19 cellular contexts compared by ENCODE assay signal in genomic region chr13:60351816-60352215, GRCh38. TPM values are rescaled to one million over a fixed set of nuclear protein-coding genes. Genes with fewer than 3 reads are reported as not detected.
DNase-seq lines count a peak whose midpoint lies in the region; ATAC-seq and TF ChIP-seq lines count a peak whose summit lies in the region.
"Had no signal": no experiment of that assay in that cellular context is flagged by ENCODE, and none has a peak within 500 bp of the region (broad histone marks: within the 10 kb centered on the region; RNA-seq: fewer than 3 reads in every experiment).

No MANE protein-coding gene starts in this region.

- H3K4me3 Mint-ChIP-seq in HFFc6 = no peak overlapping the region
- H3K4me3 Mint-ChIP-seq in chondrocyte (ENCODE audit: unreplicated experiment) = no peak overlapping the region
- no peak overlapping the region for H3K4me3 Mint-ChIP-seq in mesothelial cell of epicardium
- H3K4me3 Mint-ChIP-seq: B cell, CD14-positive monocyte, GM23338 had no signal

- H3K27me3 Mint-ChIP-seq in HFFc6 (ENCODE audit: insufficient read depth) (peaks cover 14% of the 10 kb centered on the region), chondrocyte (ENCODE audit: low read depth) (peaks cover 9% of the 10 kb centered on the region), mesothelial cell of epicardium (ENCODE audit: low read depth) (no peaks in the 10 kb centered on the region)

- H3K36me3 Mint-ChIP-seq in HFFc6 (ENCODE audit: low read depth) = no peaks in the 10 kb centered on the region
- no peaks in the 10 kb centered on the region for H3K36me3 Mint-ChIP-seq in chondrocyte (ENCODE audit: low read depth)
- H3K36me3 Mint-ChIP-seq in mesothelial cell of epicardium = peaks cover 2% of the 10 kb centered on the region
- H3K36me3 Mint-ChIP-seq: CD14-positive monocyte had no signal

- no peak overlapping the region for H3K27ac ChIP-seq in RWPE1

- no peak for ATAC-seq in GM21515 (IDR thresholded peaks at IDR 0.05; ENCODE audit: unreplicated experiment)
- ATAC-seq: GM23338 had no signal

- H3K27ac Mint-ChIP-seq in HFFc6 (peak overlapping the region; percentile 10; the same call in 1 of the 2 replicates), chondrocyte (ENCODE audit: unreplicated experiment) (peak overlapping the region; percentile 14), mesothelial cell of epicardium (peak overlapping the region; percentile 17)
- H3K27ac Mint-ChIP-seq: B cell, CD14-positive monocyte, GM23338 had no signal

- DNase-seq in AG20443 (ENCODE audit: low spot score) (peak; percentile 14), HFFc6 (peak; percentile 25), chondrocyte (ENCODE audit: low spot score) (no peak), mesothelial cell of epicardium (ENCODE audit: low spot score in 2 of 2, unreplicated experiment in 2 of 2) (no peak), NCI-H69 (lab: John Stamatoyannopoulos, UW) (no peak), RWPE1 (ENCODE audit: low spot score) (no peak)
- no peak for DNase-seq in activated naive CD4-positive, alpha-beta T cell (lab: John Stamatoyannopoulos, UW)
- DNase-seq: DMS53, GF-D8, Kasumi-1, NCI-H1417, NCI-H1694 treated with DMSO at 0.1 percent for 48 hours, NCI-H2081 treated with DMSO at 0.1 percent for 48 hours, NCI-H526, SHP77 had no signal

- POLR2A ChIA-PET in RWPE1 (lab: Yijun Ruan, JAX; ENCODE audit: low non-redundant PET) = no interaction called here

- TF ChIP-seq CTCF in HFFc6 (IDR thresholded peaks at IDR 0.05) (no peak), chondrocyte (IDR thresholded peaks at IDR 0.05) (peak; percentile 6), mesothelial cell of epicardium (IDR thresholded peaks at IDR 0.05; ENCODE audit: unreplicated experiment) (no peak), RWPE1 (conservative IDR thresholded peaks at IDR 0.05; ENCODE audit: low read depth) (no peak)

- H3K9me3 Mint-ChIP-seq in HFFc6 (no peaks in the 10 kb centered on the region), chondrocyte (ENCODE audit: low read depth) (peaks cover 6% of the 10 kb centered on the region), mesothelial cell of epicardium (peaks cover 11% of the 10 kb centered on the region)
- H3K9me3 Mint-ChIP-seq: GM23338 had no signal

- peaks cover 19% of the 10 kb centered on the region for H3K4me1 Mint-ChIP-seq in HFFc6 (ENCODE audit: low read depth)
- H3K4me1 Mint-ChIP-seq in chondrocyte (ENCODE audit: low read depth) = peaks cover 19% of the 10 kb centered on the region
- peaks cover 36% of the 10 kb centered on the region for H3K4me1 Mint-ChIP-seq in mesothelial cell of epicardium
- H3K4me1 Mint-ChIP-seq: B cell had no signal

- CTCF ChIA-PET in RWPE1 (lab: Yijun Ruan, JAX) = interaction anchor here (0.6 kb wide), 1 partner anchor 37 kb away, joined by 3 read pairs; no protein-coding TSS in a partner anchor

RNA-seq across cellular contexts. Expression of gene TDRD3, which starts 45.2 kb away (rescaled TPM):
- 10 to 100 TPM; 11.5 to 13.3 (median 12.3) TPM for total RNA-seq in HFFc6 (2021; fragmentation: NEBNext Ultra II Directional; extraction: Animal tissue kit (Norgen Biotek cat#: 25700))
- total RNA-seq in chondrocyte = 18.5 to 26.5 TPM (median 22.3 TPM) in 3 replicates
- total RNA-seq in mesothelial cell of epicardium = 47.6 to 50.8 TPM (median 50.6 TPM) in 3 replicates

Comparison
In these comparisons a context has a peak if more than half of its experiments do, and no peak if none do; other contexts are left out.
1. DNase-seq: peak in AG20443 (single experiment) and HFFc6 (single experiment); none in chondrocyte (single experiment), mesothelial cell of epicardium (0 of 2), NCI-H69 (single experiment), RWPE1 (single experiment) and activated naive CD4-positive, alpha-beta T cell (0 of 4).
2. Peak in every context shown above with its lines, with median percentiles within 50 percentile points of each other: H3K27ac Mint-ChIP-seq.